Comparison of ENCODE assay signal across 8 cellular contexts in the genomic region with DNA sequence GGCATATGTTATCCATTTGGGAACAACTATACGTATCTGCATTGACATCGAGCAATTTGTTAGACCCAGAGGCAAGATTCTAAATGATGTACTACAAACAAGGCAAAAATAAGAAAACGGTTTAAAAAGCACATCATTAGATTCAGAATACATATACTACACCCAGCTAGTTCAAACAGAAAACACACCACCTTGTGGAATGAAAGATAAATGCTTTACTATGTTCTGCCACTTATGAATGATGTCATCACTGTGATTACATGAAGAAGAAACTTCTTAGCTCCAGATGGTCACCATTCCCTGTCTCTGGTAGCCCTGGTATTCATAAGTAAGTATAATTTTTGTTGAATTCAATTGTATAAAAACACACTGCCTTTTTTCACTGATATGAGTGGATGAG. TPM values are rescaled to one million over a fixed set of nuclear protein-coding genes. Genes with fewer than 3 reads are reported as not detected.
DNase-seq lines count a peak whose midpoint lies in the region; ATAC-seq, FAIRE-seq and TF ChIP-seq lines count a peak whose summit lies in the region.

No MANE protein-coding gene starts in this region.

- H3K27me3 ChIP-seq in small intestine (ENCODE audit: control insufficient read depth in 2 of 2, insufficient read depth in 2 of 2, low read length in 2 of 2), result peaks cover 0 to 4% of the 10 kb centered on the region in 2 donors
- no peaks in the 10 kb centered on the region for H3K27me3 ChIP-seq in sigmoid colon

- intact Hi-C loops in sigmoid colon (cut with DNase I), result no loop called here

- peak; percentile 34 for TF ChIP-seq CTCF in cardiac fibroblast (IDR thresholded peaks at IDR 0.05; ENCODE audit: low read depth, low read length)
- no peak for TF ChIP-seq CTCF in sigmoid colon (IDR thresholded peaks at IDR 0.05)

- H3K27ac ChIP-seq in small intestine (ENCODE audit: low read depth in 1 of 2, low read length in 1 of 2) (no peak overlapping the region), sigmoid colon (no peak overlapping the region)

- WGBS in small intestine, 3 donors, result 56 to 68% (median 63%) methylated on average over 3 of the region's 3 CpGs
- 49 to 75% methylated on average over 3 of the region's 3 CpGs for WGBS in sigmoid colon, 2 donors

- DNase-seq in NCI-H345 (lab: John Stamatoyannopoulos, UW), result peak; percentile 31
- DNase-seq in NCI-H345 treated with DMSO at 0.1 percent for 48 hours (lab: John Stamatoyannopoulos, UW; ENCODE audit: unreplicated experiment), result no peak
- peak; percentile 1 for DNase-seq in NCI-H2107 (lab: John Stamatoyannopoulos, UW)
- DNase-seq in cardiac fibroblast (ENCODE audit: low read depth in 2 of 2), result peak; percentile 52 to 75
- DNase-seq in small intestine, result peak; percentile 33
- DNase-seq in sigmoid colon, result no peak

- FAIRE-seq in small intestine (lab: Jason Lieb, UNC), result no peak

- H3K36me3 ChIP-seq in small intestine (ENCODE audit: control insufficient read depth in 2 of 2, insufficient read depth in 2 of 2, low read length in 2 of 2), result no peaks in the 10 kb centered on the region
- no peaks in the 10 kb centered on the region for H3K36me3 ChIP-seq in sigmoid colon

- no peaks in the 10 kb centered on the region for H3K4me1 ChIP-seq in small intestine (ENCODE audit: control insufficient read depth in 2 of 2, insufficient read depth in 1 of 2, low read depth in 1 of 2, low read length in 1 of 2)
- no peaks in the 10 kb centered on the region for H3K4me1 ChIP-seq in sigmoid colon

- TF ChIP-seq POLR2A in sigmoid colon (IDR thresholded peaks at IDR 0.05), result no peak

- H3K9me3 ChIP-seq in small intestine (ENCODE audit: control insufficient read depth, low read depth) (no peaks in the 10 kb centered on the region), sigmoid colon (no peaks in the 10 kb centered on the region)

- no peak for TF ChIP-seq EP300 in sigmoid colon (IDR thresholded peaks at IDR 0.05)

- H3K4me3 ChIP-seq in cardiac fibroblast (replicated peaks in 1 of 2; ENCODE audit: low read depth in 2 of 2, low read length in 2 of 2), result no peak overlapping the region
- no peak overlapping the region for H3K4me3 ChIP-seq in small intestine (ENCODE audit: low read depth in 1 of 2, low read length in 2 of 2)
- H3K4me3 ChIP-seq in sigmoid colon, result no peak overlapping the region

- no peak for ATAC-seq in HG02588 (IDR thresholded peaks at IDR 0.05; ENCODE audit: unreplicated experiment)
- ATAC-seq in GM21526 (IDR thresholded peaks at IDR 0.05; ENCODE audit: low FRiP score, unreplicated experiment), result no peak

RNA-seq across cellular contexts. Expression of a gene that starts 7.8 kb away (rescaled TPM):
- not detected for polyA plus RNA-seq in small intestine
- total RNA-seq in sigmoid colon, result not detected
- polyA plus RNA-seq in sigmoid colon, result not detected

Comparison
In these comparisons a context has a peak if more than half of its experiments do, and no peak if none do; other contexts are left out.
1. DNase-seq: peak in NCI-H345 (single experiment), NCI-H2107 (single experiment), cardiac fibroblast (2 of 2) and small intestine (single experiment); none in NCI-H345 treated with DMSO at 0.1 percent for 48 hours (single experiment) and sigmoid colon (single experiment).